ENCODE assay signal across 15 cellular contexts in the genomic region with DNA sequence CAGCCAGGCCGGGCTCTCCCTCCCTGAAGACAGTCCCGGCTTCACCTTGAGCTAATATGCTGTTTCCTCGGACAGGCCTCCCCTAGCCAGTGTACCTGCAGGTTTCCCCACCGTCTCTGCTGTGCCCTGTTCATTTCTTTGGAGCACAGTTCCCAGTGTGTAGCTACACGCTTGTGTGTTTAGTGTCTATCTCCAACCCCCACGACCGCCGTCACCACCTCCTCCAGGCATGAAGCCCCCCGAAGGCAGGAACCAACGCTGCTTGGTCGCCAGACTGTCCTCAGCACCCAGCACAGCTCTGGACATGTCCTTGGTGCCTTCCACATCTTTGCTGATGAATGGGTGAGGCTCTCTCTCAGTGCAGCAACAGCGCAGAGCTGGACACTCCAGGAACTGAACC. TPM values are rescaled to one million over a fixed set of nuclear protein-coding genes. Genes with fewer than 3 reads are reported as not detected.
"Had no signal": no experiment of that assay in that cellular context is flagged by ENCODE, and none has a peak within 500 bp of the region (broad histone marks: within the 10 kb centered on the region; RNA-seq: fewer than 3 reads in every experiment).

No MANE protein-coding gene starts in this region.

- H3K27ac ChIP-seq: colonic mucosa, skin epidermis, suprapubic skin, transverse colon had no signal

- H3K36me3 ChIP-seq: colonic mucosa, suprapubic skin, transverse colon had no signal

- H3K9me3 ChIP-seq: colonic mucosa, suprapubic skin, transverse colon had no signal

- H3K4me1 Mint-ChIP-seq: activated T-helper 17 cell treated with anti-CD3 and anti-CD28 coated beads, Interleukin-2, amount 50 U/mL, for 72 hours had no signal

- H3K4me3 Mint-ChIP-seq: activated CD8-positive, alpha-beta T cell treated with anti-CD3 and anti-CD28 coated beads for 36 hours; activated naive CD8-positive, alpha-beta T cell treated with anti-CD3 and anti-CD28 coated beads for 36 hours; activated T-helper 17 cell treated with anti-CD3 and anti-CD28 coated beads, Interleukin-2, amount 50 U/mL, for 72 hours; stimulated activated naive CD8-positive, alpha-beta T cell treated with anti-CD3 and anti-CD28 coated beads, Interleukin-15, Interleukin-2, amounts not matched to agents 100 ng/mL and 50 ng/mL, for 24 hours had no signal

- DNase-seq: kidney had no signal

- H3K4me3 ChIP-seq: colonic mucosa, skin epidermis, suprapubic skin, transverse colon had no signal

- H3K36me3 Mint-ChIP-seq: activated naive CD8-positive, alpha-beta T cell treated with anti-CD3 and anti-CD28 coated beads for 36 hours; brain had no signal

- H3K9me3 Mint-ChIP-seq: activated CD8-positive, alpha-beta T cell treated with anti-CD3 and anti-CD28 coated beads for 36 hours; activated naive CD8-positive, alpha-beta T cell treated with anti-CD3 and anti-CD28 coated beads for 36 hours; activated T-helper 17 cell treated with anti-CD3 and anti-CD28 coated beads, Interleukin-2, amount 50 U/mL, for 72 hours; stimulated activated naive CD8-positive, alpha-beta T cell treated with anti-CD3 and anti-CD28 coated beads, Interleukin-15, Interleukin-2, amounts not matched to agents 100 ng/mL and 50 ng/mL, for 24 hours had no signal

- H3K27ac Mint-ChIP-seq: activated CD8-positive, alpha-beta T cell treated with anti-CD3 and anti-CD28 coated beads for 36 hours; activated naive CD8-positive, alpha-beta T cell treated with anti-CD3 and anti-CD28 coated beads for 36 hours; activated T-helper 17 cell treated with anti-CD3 and anti-CD28 coated beads, Interleukin-2, amount 50 U/mL, for 72 hours; stimulated activated naive CD8-positive, alpha-beta T cell treated with anti-CD3 and anti-CD28 coated beads, Interleukin-15, Interleukin-2, amounts not matched to agents 100 ng/mL and 50 ng/mL, for 24 hours had no signal

- FAIRE-seq: frontal cortex, kidney had no signal

- H3K27me3 ChIP-seq: colonic mucosa, suprapubic skin, transverse colon had no signal

RNA-seq across cellular contexts. Expression of a gene that starts 26.2 kb away (rescaled TPM):
- total RNA-seq: activated CD8-positive, alpha-beta T cell treated with anti-CD3 and anti-CD28 coated beads for 36 hours; activated T-helper 17 cell treated with anti-CD3 and anti-CD28 coated beads, Interleukin-2, amount 50 U/mL, for 72 hours; lung microvascular endothelial cell; myocyte; pulmonary artery endothelial cell had no signal
- polyA plus RNA-seq: neural cell had no signal
